In the genomic region with DNA sequence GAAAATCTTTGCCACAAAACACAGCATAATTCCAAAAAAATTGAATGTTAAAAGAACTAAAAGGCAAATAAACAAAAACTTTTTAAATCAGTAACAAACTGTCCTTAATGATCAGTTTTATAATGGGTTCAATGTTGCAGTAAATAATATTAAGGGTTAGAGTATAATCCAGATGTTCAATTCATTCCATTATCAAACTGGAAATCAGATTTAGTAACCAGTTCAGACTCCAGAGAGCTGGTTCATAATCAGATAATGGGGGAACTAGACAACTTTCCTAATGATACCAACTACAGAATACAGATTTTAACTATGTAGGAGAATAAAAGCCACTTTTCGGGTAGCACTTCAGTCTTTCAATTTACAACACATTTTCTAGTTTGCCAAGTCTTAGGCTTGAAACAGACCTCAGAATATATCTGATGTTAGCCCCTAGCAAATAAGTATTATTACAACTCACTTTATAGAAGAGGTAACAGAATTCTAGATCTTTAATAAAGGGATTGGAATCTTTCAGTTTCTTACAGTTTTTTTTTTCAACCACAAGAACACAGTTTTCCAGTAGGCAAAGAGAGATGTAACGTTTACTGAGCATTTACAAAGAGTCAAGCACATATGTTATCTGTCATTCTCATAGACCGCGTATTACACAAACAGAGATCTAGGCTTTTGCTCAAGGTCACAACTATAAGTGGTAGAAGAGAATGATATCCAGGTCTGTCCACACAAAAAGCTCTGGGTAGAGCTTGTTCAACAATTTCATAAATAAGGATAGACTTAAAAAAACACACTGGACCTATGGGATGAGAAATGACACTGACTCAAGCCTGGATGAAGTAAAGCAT, we compare ENCODE assay signal across 8 cellular contexts. TPM values are rescaled to one million over a fixed set of nuclear protein-coding genes. Genes with fewer than 3 reads are reported as not detected.
DNase-seq lines count a peak whose midpoint lies in the region; ATAC-seq, FAIRE-seq and TF ChIP-seq lines count a peak whose summit lies in the region.

No MANE protein-coding gene starts in this region.

- peaks cover 34% of the 10 kb centered on the region for H3K4me1 Mint-ChIP-seq in activated T-cell treated with anti-CD3 and anti-CD28 coated beads, Interleukin-2, amount 50 U/mL, for 4 hours (ENCODE audit: low read depth)

- H3K36me3 Mint-ChIP-seq in activated T-cell treated with anti-CD3 and anti-CD28 coated beads, Interleukin-2, amount 50 U/mL, for 4 hours (ENCODE audit: insufficient read depth), result no peaks in the 10 kb centered on the region

- no peaks in the 10 kb centered on the region for H3K9me3 Mint-ChIP-seq in activated T-cell treated with anti-CD3 and anti-CD28 coated beads, Interleukin-2, amount 50 U/mL, for 4 hours

- H3K36me3 ChIP-seq in RWPE2 (ENCODE audit: low read depth), result no peaks in the 10 kb centered on the region
- H3K36me3 ChIP-seq in pancreas, result no peaks in the 10 kb centered on the region

- peak overlapping the region; percentile 87 for H3K27ac ChIP-seq in RWPE2 (ENCODE audit: poor library complexity, severe bottlenecking)
- peak overlapping the region; percentile 89 to 97 (median 96) for H3K27ac ChIP-seq in pancreas

- intact Hi-C loops in pancreas (cut with DNase I), result no loop called here

- no peaks in the 10 kb centered on the region for H3K9me3 ChIP-seq in RWPE2 (ENCODE audit: severe bottlenecking)
- H3K9me3 ChIP-seq in pancreas, result no peaks in the 10 kb centered on the region

- FAIRE-seq in pancreas (lab: Jason Lieb, UNC), result peak; percentile 13

- peaks cover 11% of the 10 kb centered on the region for H3K4me1 ChIP-seq in RWPE2 (ENCODE audit: insufficient read depth, poor library complexity, severe bottlenecking)
- peaks cover 0 to 26% (median 10%) of the 10 kb centered on the region in 3 donors for H3K4me1 ChIP-seq in pancreas

- ATAC-seq in activated T-cell treated with anti-CD3 and anti-CD28 coated beads, Interleukin-2, amount 50 U/mL, for 4 hours, result no peak
- ATAC-seq in RWPE2 (ENCODE audit: low read depth), result no peak
- ATAC-seq in pancreas, result no peak
- no peak for ATAC-seq in GM18511 (IDR thresholded peaks at IDR 0.05; ENCODE audit: unreplicated experiment)
- ATAC-seq in HG03439 (IDR thresholded peaks at IDR 0.05; ENCODE audit: unreplicated experiment), result no peak

- H3K4me3 Mint-ChIP-seq in activated T-cell treated with anti-CD3 and anti-CD28 coated beads, Interleukin-2, amount 50 U/mL, for 4 hours, result peak overlapping the region; percentile 91

- H3K27me3 ChIP-seq in RWPE2 (ENCODE audit: insufficient read depth, poor library complexity, severe bottlenecking) (no peaks in the 10 kb centered on the region), pancreas (no peaks in the 10 kb centered on the region)

- 4 to 5% methylated on average over 4 of the region's 4 CpGs for WGBS in pancreas, 2 donors

- no peak for TF ChIP-seq CTCF in RWPE2 (IDR thresholded peaks at IDR 0.05; ENCODE audit: poor library complexity, severe bottlenecking)
- no peak for TF ChIP-seq CTCF in epithelial cell of proximal tubule (conservative IDR thresholded peaks at IDR 0.05; ENCODE audit: low read depth, low read length)
- no peak for TF ChIP-seq CTCF in pancreas (IDR thresholded peaks at IDR 0.05)

- no peaks in the 10 kb centered on the region for H3K27me3 Mint-ChIP-seq in activated T-cell treated with anti-CD3 and anti-CD28 coated beads, Interleukin-2, amount 50 U/mL, for 4 hours (ENCODE audit: low read depth)

- peak overlapping the region; percentile 66 for H3K4me3 ChIP-seq in RWPE2 (ENCODE audit: severe bottlenecking)
- peak overlapping the region; percentile 86 for H3K4me3 ChIP-seq in epithelial cell of proximal tubule (ENCODE audit: low read depth, low read length)
- peak overlapping the region; percentile 65 to 83 (median 76) for H3K4me3 ChIP-seq in pancreas

- no peak for DNase-seq in activated T-cell treated with anti-CD3 and anti-CD28 coated beads, Interleukin-2, amount 50 U/mL, for 4 hours
- no peak for DNase-seq in activated T-cell treated with anti-CD3 and anti-CD28 coated beads, Interleukin-2, amount 50 U/mL, for 48 hours
- DNase-seq in RWPE2 (ENCODE audit: low spot score) (no peak), epithelial cell of proximal tubule (ENCODE audit: low read depth) (no peak), pancreas (no peak)
- DNase-seq in activated CD4-positive, alpha-beta T cell treated with anti-CD3 and anti-CD28 coated beads, Interleukin-2, amount 50 U/mL, for 1 hour, result no peak

RNA-seq across cellular contexts. Expression of a gene that starts 1.9 kb away (rescaled TPM):
- total RNA-seq in activated T-cell treated with anti-CD3 and anti-CD28 coated beads, Interleukin-2, amount 50 U/mL, for 4 hours, result 10 to 100 TPM; 10.7 to 12.5 (median 11.3) TPM
- total RNA-seq in epithelial cell of proximal tubule (35.5 and 37.5 TPM in 2 replicates), pancreas (10 to 100 TPM; 11.4 to 31.9 (median 20.0) TPM)
- 10 to 100 TPM; 14.8 to 24.3 TPM for polyA plus RNA-seq in pancreas

RNA-seq across cellular contexts. Expression of a gene that starts 2.2 kb away (rescaled TPM):
- total RNA-seq in activated T-cell treated with anti-CD3 and anti-CD28 coated beads, Interleukin-2, amount 50 U/mL, for 4 hours, result 10 to 100 TPM; 28.2 to 32.1 (median 31.9) TPM
- total RNA-seq in epithelial cell of proximal tubule (47.7 and 62.3 TPM in 2 replicates), pancreas (10 to 100 TPM; 25.5 to 45.4 (median 39.9) TPM)
- polyA plus RNA-seq in pancreas, result 10 to 100 TPM; 37.7 to 72.5 TPM

RNA-seq across cellular contexts. Expression of a gene that starts 20.7 kb away (rescaled TPM):
- not detected for total RNA-seq in activated T-cell treated with anti-CD3 and anti-CD28 coated beads, Interleukin-2, amount 50 U/mL, for 4 hours
- not detected in 2 replicates for total RNA-seq in epithelial cell of proximal tubule
- total RNA-seq in pancreas, result under 1 TPM; 0.03 to 0.31 (median 0.14) TPM
- polyA plus RNA-seq in pancreas, result under 1 TPM in 1 of 2 donors, not detected in 1; 0.19 TPM
